25 cellular contexts compared by ENCODE assay signal in genomic region chr3:117059990-117060338, GRCh38.
DNase-seq lines count a peak whose midpoint lies in the region; ATAC-seq, FAIRE-seq and TF ChIP-seq lines count a peak whose summit lies in the region.
"Had no signal": no experiment of that assay in that cellular context is flagged by ENCODE, and none has a peak within 500 bp of the region (broad histone marks: within the 10 kb centered on the region; RNA-seq: fewer than 3 reads in every experiment).

No MANE protein-coding gene starts in this region.

- H3K4me3 ChIP-seq in right lobe of liver (no peak overlapping the region), HepG2 (replicated peaks in 1 of 3; ENCODE audit: insufficient read depth in 1 of 3, low read depth in 2 of 3, low read length in 3 of 3) (no peak overlapping the region), urinary bladder (ENCODE audit: low read depth, low read length) (no peak overlapping the region)
- H3K4me3 ChIP-seq: BLaER1 treated with 17β-estradiol and CSF1 and Interleukin-3, amounts not matched to agents 10 nM and 100 nM; gastrocnemius medialis; lung; psoas muscle; vagina had no signal

- no peaks in the 10 kb centered on the region for H4K20me1 ChIP-seq in HepG2 (ENCODE audit: insufficient read depth, low read length)
- H4K20me1 ChIP-seq: BLaER1 treated with 17β-estradiol and CSF1 and Interleukin-3, amounts not matched to agents 10 nM and 100 nM had no signal

- DNase-seq in right lobe of liver (peak in 1 of 3 donors; percentile 59), HepG2 (ENCODE audit: low spot score) (no peak), NCI-H510A treated with DMSO at 0.1 percent for 48 hours (lab: John Stamatoyannopoulos, UW) (peak; percentile 75), fibroblast of gingiva (ENCODE audit: low read depth) (peak; percentile 36), GM10248 (ENCODE audit: extremely low spot score) (no peak), Ammon's horn (ENCODE audit: low spot score) (no peak)
- DNase-seq: activated CD4-positive, alpha-beta T cell treated with anti-CD3 and anti-CD28 coated beads, Interleukin-2, amount 50 U/mL, for 1 hour; Calu3; gastrocnemius medialis; islet precursor cell; Karpas-422; NCI-H2227 treated with DMSO at 0.1 percent for 48 hours; psoas muscle; stimulated activated CD4-positive, alpha-beta T cell treated with anti-CD3 and anti-CD28 coated beads, Interleukin-1b, Interleukin-23, amount 100 ng/mL, for 48 hours; T-helper 2 cell had no signal

- TF ChIP-seq POLR2A in right lobe of liver (IDR thresholded peaks at IDR 0.05) (no peak), HepG2 (IDR thresholded peaks at IDR 0.05; ENCODE audit: insufficient read depth in 1 of 2, low read depth in 2 of 2, low read length in 2 of 2) (no peak)

- TF ChIP-seq CTCF in right lobe of liver (IDR thresholded peaks at IDR 0.05) (no peak), HepG2 (CRISPR knock-in tag; IDR thresholded peaks at IDR 0.05) (no peak), GM10248 (IDR thresholded peaks at IDR 0.05; ENCODE audit: control extremely low read depth, extremely low read depth, low read depth, missing control alignments) (no peak)

- TF ChIP-seq EP300 in HepG2 (IDR thresholded peaks at IDR 0.05; ENCODE audit: low read depth in 2 of 2, low read length in 2 of 2), result no peak
- TF ChIP-seq EP300 in HepG2 (CRISPR knock-in tag; IDR thresholded peaks at IDR 0.05; ENCODE audit: borderline replicate concordance), result no peak

- H3K4me2 ChIP-seq in HepG2 (ENCODE audit: low read depth, low read length), result no peak overlapping the region
- H3K4me2 ChIP-seq: BLaER1 treated with 17β-estradiol and CSF1 and Interleukin-3, amounts not matched to agents 10 nM and 100 nM had no signal

- no TSS peak for BruUV-seq in HepG2 (replicated peaks; lab: Mats Ljungman, UMichigan)

- 75% methylated on average over 3 of the region's 3 CpGs for WGBS in right lobe of liver (ENCODE audit: insufficient coverage, low coverage, low lambda C conversion rate, missing lambda C conversion rate)
- WGBS in HepG2 (ENCODE audit: low lambda C conversion rate), result 0% methylated on average over 3 of the region's 3 CpGs
- WGBS in urinary bladder, result 77% methylated on average over 3 of the region's 3 CpGs

- FAIRE-seq in HepG2 (lab: Jason Lieb, UNC), result no peak
- FAIRE-seq: astrocyte, RCC 7860 had no signal

- CTCF ChIA-PET in HepG2 (lab: Yijun Ruan, JAX; ENCODE audit: low intra/inter-chr PET ratio, low total read pairs), result interaction anchor here (1.0 kb wide), 1 partner anchor 380 kb away, joined by 3 read pairs; no protein-coding TSS in a partner anchor
- CTCF ChIA-PET in GM10248 (lab: Yijun Ruan, JAX), result interaction anchor here (1.6 kb wide), 1 partner anchor 15 kb away, joined by 3 read pairs; no protein-coding TSS in a partner anchor

- H3K36me3 ChIP-seq in right lobe of liver (no peaks in the 10 kb centered on the region), HepG2 (replicated peaks in 1 of 2; ENCODE audit: control insufficient read depth in 1 of 2, insufficient read depth in 2 of 2, low read length in 2 of 2) (no peaks in the 10 kb centered on the region), urinary bladder (ENCODE audit: insufficient read depth) (no peaks in the 10 kb centered on the region)
- H3K36me3 ChIP-seq: BLaER1 treated with 17β-estradiol and CSF1 and Interleukin-3, amounts not matched to agents 10 nM and 100 nM; gastrocnemius medialis; vagina had no signal

- in situ Hi-C loops in HepG2 (cut with HindIII; ENCODE audit: extremely low pct_ligation_motif_present, low pct_unique_long_range_greater_than_20kb), result no loop called here

- H2AFZ ChIP-seq in HepG2 (ENCODE audit: low read length), result no peak overlapping the region

- POLR2A ChIA-PET in HepG2 (lab: Yijun Ruan, JAX), result no interaction called here
- POLR2A ChIA-PET in GM10248 (lab: Yijun Ruan, JAX), result no interaction called here

- no peaks in the 10 kb centered on the region for H3K9me3 ChIP-seq in right lobe of liver
- H3K9me3 ChIP-seq in HepG2 (ENCODE audit: low read length), result no peaks in the 10 kb centered on the region
- H3K9me3 ChIP-seq: gastrocnemius medialis, psoas muscle, vagina had no signal

- intact Hi-C loops in right lobe of liver (cut with DNase I), result no loop called here
- intact Hi-C loops in HepG2 (cut with micrococcal nuclease; ENCODE audit: unreplicated experiment), result loop anchor here (1.0 kb wide), 2 partner anchors 295 to 466 kb away; no protein-coding TSS in a partner anchor

- ATAC-seq in right lobe of liver, result peak; percentile 61 to 78 (median 71)
- ATAC-seq in HepG2, result no peak
- no peak for ATAC-seq in HG03460 (IDR thresholded peaks at IDR 0.05; ENCODE audit: unreplicated experiment)
- ATAC-seq: activated naive CD4-positive, alpha-beta T cell treated with anti-CD3 and anti-CD28 coated beads, Interleukin-2, amount 50 U/mL, for 72 hours; activated T-helper 17 cell treated with anti-CD3 and anti-CD28 coated beads, Interleukin-2, amount 50 U/mL, for 72 hours; gastrocnemius medialis; psoas muscle; stimulated activated memory B cell treated with anti-CD40 and anti-IgM and Interleukin-4, amounts not matched to agents 10 μg/mL and 1 μg/mL and 100 μg/mL, for 72 hours had no signal

- no peak for TF ChIP-seq RAD21 in HepG2 (CRISPR knock-in tag; IDR thresholded peaks at IDR 0.05)

- H3K27me3 ChIP-seq in right lobe of liver, result no peaks in the 10 kb centered on the region
- no peaks in the 10 kb centered on the region for H3K27me3 ChIP-seq in HepG2 (ENCODE audit: control insufficient read depth in 1 of 2, insufficient read depth in 2 of 2, low read length in 2 of 2)
- H3K27me3 ChIP-seq: BLaER1 treated with 17β-estradiol and CSF1 and Interleukin-3, amounts not matched to agents 10 nM and 100 nM; gastrocnemius medialis; vagina had no signal

- H3K9ac ChIP-seq in HepG2 (ENCODE audit: insufficient read depth, low read depth, low read length), result no peak overlapping the region
- H3K9ac ChIP-seq: BLaER1 treated with 17β-estradiol and CSF1 and Interleukin-3, amounts not matched to agents 10 nM and 100 nM had no signal

- H3K4me1 ChIP-seq in right lobe of liver, result peaks cover 0 to 10% (median 0%) of the 10 kb centered on the region in 4 donors
- H3K4me1 ChIP-seq in HepG2 (ENCODE audit: insufficient read depth, low read length), result no peaks in the 10 kb centered on the region
- no peaks in the 10 kb centered on the region for H3K4me1 ChIP-seq in urinary bladder (ENCODE audit: insufficient read depth)
- H3K4me1 ChIP-seq: gastrocnemius medialis, psoas muscle had no signal

- H3K27ac ChIP-seq in right lobe of liver (no peak overlapping the region), HepG2 (ENCODE audit: extremely low read length, insufficient read depth, low read length) (no peak overlapping the region), urinary bladder (ENCODE audit: low read depth) (peak overlapping the region; percentile 38)
- H3K27ac ChIP-seq: BLaER1 treated with 17β-estradiol and CSF1 and Interleukin-3, amounts not matched to agents 10 nM and 100 nM; gastrocnemius medialis; psoas muscle; vagina had no signal

- H3K79me2 ChIP-seq in HepG2 (ENCODE audit: insufficient read depth, low read length), result no peaks in the 10 kb centered on the region

TF ChIP-seq in HepG2, 621 proteins besides CTCF, POLR2A, EP300 and RAD21:
- no peak for TF ChIP-seq SSRP1 (CRISPR knock-in tag; IDR thresholded peaks at IDR 0.05)
- no peak for TF ChIP-seq ZFP36 (IDR thresholded peaks at IDR 0.05; ENCODE audit: borderline replicate concordance, low read depth, low read length, partially characterized antibody)
- no peak for TF ChIP-seq POLR2AphosphoS2 (IDR thresholded peaks at IDR 0.05; ENCODE audit: low read depth, low read length)
- no peak for TF ChIP-seq ZNF331 (CRISPR knock-in tag; IDR thresholded peaks at IDR 0.05)

Comparison
In these comparisons a context has a peak if more than half of its experiments do, and no peak if none do; other contexts are left out.
1. ATAC-seq: peak in right lobe of liver (4 of 4); none in HepG2 (single experiment) and HG03460 (single experiment).
2. DNase-seq: peak in NCI-H510A treated with DMSO at 0.1 percent for 48 hours (single experiment) and fibroblast of gingiva (single experiment); none in HepG2 (single experiment), GM10248 (single experiment) and Ammon's horn (single experiment).